ENCODE assay signal across 14 cellular contexts in genomic region chr1:226373376-226373775, GRCh38.
"Had no signal": no experiment of that assay in that cellular context is flagged by ENCODE, and none has a peak within 500 bp of the region (broad histone marks: within the 10 kb centered on the region; RNA-seq: fewer than 3 reads in every experiment).

No MANE protein-coding gene starts in this region.

- H3K27me3 Mint-ChIP-seq: activated CD4-positive, alpha-beta T cell treated with anti-CD3 and anti-CD28 coated beads, Interleukin-2, amount 10 ng/mL, durations not matched to agents 24 days and 14 days; activated T-helper 17 cell treated with anti-CD3 and anti-CD28 coated beads, Interleukin-2, amount 50 U/mL, for 72 hours; central memory CD8-positive, alpha-beta T cell had no signal

- H3K27me3 ChIP-seq: adrenal gland, gastroesophageal sphincter, transverse colon had no signal

- H3K9me3 ChIP-seq: adrenal gland, gastroesophageal sphincter, transverse colon had no signal

- DNase-seq: activated CD4-positive, alpha-beta T cell treated with anti-CD3 and anti-CD28 coated beads, Interleukin-2, amount 10 ng/mL, durations not matched to agents 24 days and 14 days; activated naive CD4-positive, alpha-beta T cell treated with anti-CD3 and anti-CD28 coated beads, Interleukin-2, amount 50 U/mL, for 16 hours; adrenal gland; cortex of kidney; effector memory CD4-positive, alpha-beta T cell; mammary epithelial cell; small intestine; transverse colon had no signal

- H3K27ac ChIP-seq: adrenal gland, epithelial cell of prostate, gastroesophageal sphincter, transverse colon had no signal

- H3K4me1 Mint-ChIP-seq: activated T-helper 17 cell treated with anti-CD3 and anti-CD28 coated beads, Interleukin-2, amount 50 U/mL, for 72 hours; central memory CD8-positive, alpha-beta T cell; nephron; WTC11 had no signal

- H3K4me3 Mint-ChIP-seq: activated CD4-positive, alpha-beta T cell treated with anti-CD3 and anti-CD28 coated beads, Interleukin-2, amount 10 ng/mL, durations not matched to agents 24 days and 14 days; activated T-helper 17 cell treated with anti-CD3 and anti-CD28 coated beads, Interleukin-2, amount 50 U/mL, for 72 hours; central memory CD8-positive, alpha-beta T cell; nephron; WTC11 had no signal

- H3K9me3 Mint-ChIP-seq: activated CD4-positive, alpha-beta T cell treated with anti-CD3 and anti-CD28 coated beads, Interleukin-2, amount 10 ng/mL, durations not matched to agents 24 days and 14 days; activated T-helper 17 cell treated with anti-CD3 and anti-CD28 coated beads, Interleukin-2, amount 50 U/mL, for 72 hours; central memory CD8-positive, alpha-beta T cell; nephron; WTC11 had no signal

- ATAC-seq: activated T-helper 17 cell treated with anti-CD3 and anti-CD28 coated beads, Interleukin-2, amount 50 U/mL, for 72 hours; gastroesophageal sphincter; WTC11 had no signal

- H3K4me1 ChIP-seq: adrenal gland, transverse colon had no signal

- H3K27ac Mint-ChIP-seq: activated T-helper 17 cell treated with anti-CD3 and anti-CD28 coated beads, Interleukin-2, amount 50 U/mL, for 72 hours; nephron; WTC11 had no signal

- H3K4me3 ChIP-seq: adrenal gland, gastroesophageal sphincter, transverse colon had no signal
